In genomic region chr1:222618001-222618879, GRCh38 we compare ENCODE assay signal across 1 cellular context.
TF ChIP-seq lines count a peak whose summit lies in the region.

A gene with protein sequence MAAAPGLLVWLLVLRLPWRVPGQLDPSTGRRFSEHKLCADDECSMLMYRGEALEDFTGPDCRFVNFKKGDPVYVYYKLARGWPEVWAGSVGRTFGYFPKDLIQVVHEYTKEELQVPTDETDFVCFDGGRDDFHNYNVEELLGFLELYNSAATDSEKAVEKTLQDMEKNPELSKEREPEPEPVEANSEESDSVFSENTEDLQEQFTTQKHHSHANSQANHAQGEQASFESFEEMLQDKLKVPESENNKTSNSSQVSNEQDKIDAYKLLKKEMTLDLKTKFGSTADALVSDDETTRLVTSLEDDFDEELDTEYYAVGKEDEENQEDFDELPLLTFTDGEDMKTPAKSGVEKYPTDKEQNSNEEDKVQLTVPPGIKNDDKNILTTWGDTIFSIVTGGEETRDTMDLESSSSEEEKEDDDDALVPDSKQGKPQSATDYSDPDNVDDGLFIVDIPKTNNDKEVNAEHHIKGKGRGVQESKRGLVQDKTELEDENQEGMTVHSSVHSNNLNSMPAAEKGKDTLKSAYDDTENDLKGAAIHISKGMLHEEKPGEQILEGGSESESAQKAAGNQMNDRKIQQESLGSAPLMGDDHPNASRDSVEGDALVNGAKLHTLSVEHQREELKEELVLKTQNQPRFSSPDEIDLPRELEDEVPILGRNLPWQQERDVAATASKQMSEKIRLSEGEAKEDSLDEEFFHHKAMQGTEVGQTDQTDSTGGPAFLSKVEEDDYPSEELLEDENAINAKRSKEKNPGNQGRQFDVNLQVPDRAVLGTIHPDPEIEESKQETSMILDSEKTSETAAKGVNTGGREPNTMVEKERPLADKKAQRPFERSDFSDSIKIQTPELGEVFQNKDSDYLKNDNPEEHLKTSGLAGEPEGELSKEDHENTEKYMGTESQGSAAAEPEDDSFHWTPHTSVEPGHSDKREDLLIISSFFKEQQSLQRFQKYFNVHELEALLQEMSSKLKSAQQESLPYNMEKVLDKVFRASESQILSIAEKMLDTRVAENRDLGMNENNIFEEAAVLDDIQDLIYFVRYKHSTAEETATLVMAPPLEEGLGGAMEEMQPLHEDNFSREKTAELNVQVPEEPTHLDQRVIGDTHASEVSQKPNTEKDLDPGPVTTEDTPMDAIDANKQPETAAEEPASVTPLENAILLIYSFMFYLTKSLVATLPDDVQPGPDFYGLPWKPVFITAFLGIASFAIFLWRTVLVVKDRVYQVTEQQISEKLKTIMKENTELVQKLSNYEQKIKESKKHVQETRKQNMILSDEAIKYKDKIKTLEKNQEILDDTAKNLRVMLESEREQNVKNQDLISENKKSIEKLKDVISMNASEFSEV (N-terminal part only) (plus strand): TSS chr1:222618097. CDS start chr1:222618111, 14 bp downstream.

TF ChIP-seq in K562, 482 proteins besides CTCF, POLR2A, EP300 and RAD21 (continued from another document and continues in another):
- TF ChIP-seq, protein P1, sequence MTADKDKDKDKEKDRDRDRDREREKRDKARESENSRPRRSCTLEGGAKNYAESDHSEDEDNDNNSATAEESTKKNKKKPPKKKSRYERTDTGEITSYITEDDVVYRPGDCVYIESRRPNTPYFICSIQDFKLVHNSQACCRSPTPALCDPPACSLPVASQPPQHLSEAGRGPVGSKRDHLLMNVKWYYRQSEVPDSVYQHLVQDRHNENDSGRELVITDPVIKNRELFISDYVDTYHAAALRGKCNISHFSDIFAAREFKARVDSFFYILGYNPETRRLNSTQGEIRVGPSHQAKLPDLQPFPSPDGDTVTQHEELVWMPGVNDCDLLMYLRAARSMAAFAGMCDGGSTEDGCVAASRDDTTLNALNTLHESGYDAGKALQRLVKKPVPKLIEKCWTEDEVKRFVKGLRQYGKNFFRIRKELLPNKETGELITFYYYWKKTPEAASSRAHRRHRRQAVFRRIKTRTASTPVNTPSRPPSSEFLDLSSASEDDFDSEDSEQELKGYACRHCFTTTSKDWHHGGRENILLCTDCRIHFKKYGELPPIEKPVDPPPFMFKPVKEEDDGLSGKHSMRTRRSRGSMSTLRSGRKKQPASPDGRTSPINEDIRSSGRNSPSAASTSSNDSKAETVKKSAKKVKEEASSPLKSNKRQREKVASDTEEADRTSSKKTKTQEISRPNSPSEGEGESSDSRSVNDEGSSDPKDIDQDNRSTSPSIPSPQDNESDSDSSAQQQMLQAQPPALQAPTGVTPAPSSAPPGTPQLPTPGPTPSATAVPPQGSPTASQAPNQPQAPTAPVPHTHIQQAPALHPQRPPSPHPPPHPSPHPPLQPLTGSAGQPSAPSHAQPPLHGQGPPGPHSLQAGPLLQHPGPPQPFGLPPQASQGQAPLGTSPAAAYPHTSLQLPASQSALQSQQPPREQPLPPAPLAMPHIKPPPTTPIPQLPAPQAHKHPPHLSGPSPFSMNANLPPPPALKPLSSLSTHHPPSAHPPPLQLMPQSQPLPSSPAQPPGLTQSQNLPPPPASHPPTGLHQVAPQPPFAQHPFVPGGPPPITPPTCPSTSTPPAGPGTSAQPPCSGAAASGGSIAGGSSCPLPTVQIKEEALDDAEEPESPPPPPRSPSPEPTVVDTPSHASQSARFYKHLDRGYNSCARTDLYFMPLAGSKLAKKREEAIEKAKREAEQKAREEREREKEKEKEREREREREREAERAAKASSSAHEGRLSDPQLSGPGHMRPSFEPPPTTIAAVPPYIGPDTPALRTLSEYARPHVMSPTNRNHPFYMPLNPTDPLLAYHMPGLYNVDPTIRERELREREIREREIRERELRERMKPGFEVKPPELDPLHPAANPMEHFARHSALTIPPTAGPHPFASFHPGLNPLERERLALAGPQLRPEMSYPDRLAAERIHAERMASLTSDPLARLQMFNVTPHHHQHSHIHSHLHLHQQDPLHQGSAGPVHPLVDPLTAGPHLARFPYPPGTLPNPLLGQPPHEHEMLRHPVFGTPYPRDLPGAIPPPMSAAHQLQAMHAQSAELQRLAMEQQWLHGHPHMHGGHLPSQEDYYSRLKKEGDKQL (CRISPR knock-in tag; IDR thresholded peaks at IDR 0.05; ENCODE audit: borderline replicate concordance): no peak
- no peak for TF ChIP-seq SRSF3 (IDR thresholded peaks at IDR 0.05; ENCODE audit: insufficient read depth, low read length)
- TF ChIP-seq XRCC3 (IDR thresholded peaks at IDR 0.05): no peak
- TF ChIP-seq GATA2 (CRISPR knock-in tag; IDR thresholded peaks at IDR 0.05): no peak
- TF ChIP-seq MAFF (IDR thresholded peaks at IDR 0.05; ENCODE audit: low read length): no peak
- no peak for TF ChIP-seq SMAD3 (CRISPR knock-in tag; conservative IDR thresholded peaks at IDR 0.05)
- peak; percentile 87 to 96 (median 94) for TF ChIP-seq YY1 (IDR thresholded peaks at IDR 0.05; ENCODE audit: borderline replicate concordance in 1 of 3, control insufficient read depth in 1 of 3, extremely low read depth in 1 of 3, insufficient read depth in 3 of 3, insufficient read length in 1 of 3, insufficient replicate concordance in 2 of 3, low read depth in 1 of 3, low read length in 2 of 3)
- TF ChIP-seq E2F3 (CRISPR knock-in tag; IDR thresholded peaks at IDR 0.05): 0 out of 2 replicates have a peak, but pooled peaks have one; percentile 45
- no peak for TF ChIP-seq JUND (IDR thresholded peaks at IDR 0.05; ENCODE audit: borderline replicate concordance, low read depth, low read length)
- TF ChIP-seq JUND (tag; IDR thresholded peaks at IDR 0.05; ENCODE audit: borderline replicate concordance, low read depth, low read length): no peak
- peak; percentile 36; the same call in 1 of the 2 replicates for TF ChIP-seq NFRKB (IDR thresholded peaks at IDR 0.05; ENCODE audit: low read depth)
- TF ChIP-seq TAF7 (tag; IDR thresholded peaks at IDR 0.05): peak; percentile 90
- TF ChIP-seq, protein P2, sequence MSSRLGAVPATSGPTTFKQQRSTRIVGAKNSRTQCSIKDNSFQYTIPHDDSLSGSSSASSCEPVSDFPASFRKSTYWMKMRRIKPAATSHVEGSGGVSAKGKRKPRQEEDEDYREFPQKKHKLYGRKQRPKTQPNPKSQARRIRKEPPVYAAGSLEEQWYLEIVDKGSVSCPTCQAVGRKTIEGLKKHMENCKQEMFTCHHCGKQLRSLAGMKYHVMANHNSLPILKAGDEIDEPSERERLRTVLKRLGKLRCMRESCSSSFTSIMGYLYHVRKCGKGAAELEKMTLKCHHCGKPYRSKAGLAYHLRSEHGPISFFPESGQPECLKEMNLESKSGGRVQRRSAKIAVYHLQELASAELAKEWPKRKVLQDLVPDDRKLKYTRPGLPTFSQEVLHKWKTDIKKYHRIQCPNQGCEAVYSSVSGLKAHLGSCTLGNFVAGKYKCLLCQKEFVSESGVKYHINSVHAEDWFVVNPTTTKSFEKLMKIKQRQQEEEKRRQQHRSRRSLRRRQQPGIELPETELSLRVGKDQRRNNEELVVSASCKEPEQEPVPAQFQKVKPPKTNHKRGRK (tag; IDR thresholded peaks at IDR 0.05): no peak
- TF ChIP-seq, protein P3, sequence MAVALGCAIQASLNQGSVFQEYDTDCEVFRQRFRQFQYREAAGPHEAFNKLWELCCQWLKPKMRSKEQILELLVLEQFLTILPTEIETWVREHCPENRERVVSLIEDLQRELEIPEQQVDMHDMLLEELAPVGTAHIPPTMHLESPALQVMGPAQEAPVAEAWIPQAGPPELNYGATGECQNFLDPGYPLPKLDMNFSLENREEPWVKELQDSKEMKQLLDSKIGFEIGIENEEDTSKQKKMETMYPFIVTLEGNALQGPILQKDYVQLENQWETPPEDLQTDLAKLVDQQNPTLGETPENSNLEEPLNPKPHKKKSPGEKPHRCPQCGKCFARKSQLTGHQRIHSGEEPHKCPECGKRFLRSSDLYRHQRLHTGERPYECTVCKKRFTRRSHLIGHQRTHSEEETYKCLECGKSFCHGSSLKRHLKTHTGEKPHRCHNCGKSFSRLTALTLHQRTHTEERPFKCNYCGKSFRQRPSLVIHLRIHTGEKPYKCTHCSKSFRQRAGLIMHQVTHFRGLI (CRISPR knock-in tag; IDR thresholded peaks at IDR 0.05): no peak
- no peak for TF ChIP-seq EHMT2 (IDR thresholded peaks at IDR 0.05)
- no peak for TF ChIP-seq ZNF274 (IDR thresholded peaks at IDR 0.05; ENCODE audit: borderline replicate concordance, low read depth, low read length)
- TF ChIP-seq RBM25 (IDR thresholded peaks at IDR 0.05; ENCODE audit: low read depth, low read length, severe bottlenecking): no peak
- peak; percentile 87 for TF ChIP-seq POLR2AphosphoS5 (IDR thresholded peaks at IDR 0.05; ENCODE audit: control insufficient read depth, insufficient read depth, low read depth, low read length)
- no peak for TF ChIP-seq MAFG (tag; conservative IDR thresholded peaks at IDR 0.05)
- TF ChIP-seq RBM15 (IDR thresholded peaks at IDR 0.05; ENCODE audit: insufficient read depth, low read length): no peak
- TF ChIP-seq HNRNPL (IDR thresholded peaks at IDR 0.05; ENCODE audit: low read depth, low read length): 0 out of 2 replicates have a peak, but pooled peaks have one; percentile 33
- TF ChIP-seq FOXP4 (CRISPR knock-in tag; IDR thresholded peaks at IDR 0.05; ENCODE audit: borderline replicate concordance): no peak
- no peak for TF ChIP-seq DLX4 (CRISPR knock-in tag; IDR thresholded peaks at IDR 0.05)
- TF ChIP-seq, protein P4, sequence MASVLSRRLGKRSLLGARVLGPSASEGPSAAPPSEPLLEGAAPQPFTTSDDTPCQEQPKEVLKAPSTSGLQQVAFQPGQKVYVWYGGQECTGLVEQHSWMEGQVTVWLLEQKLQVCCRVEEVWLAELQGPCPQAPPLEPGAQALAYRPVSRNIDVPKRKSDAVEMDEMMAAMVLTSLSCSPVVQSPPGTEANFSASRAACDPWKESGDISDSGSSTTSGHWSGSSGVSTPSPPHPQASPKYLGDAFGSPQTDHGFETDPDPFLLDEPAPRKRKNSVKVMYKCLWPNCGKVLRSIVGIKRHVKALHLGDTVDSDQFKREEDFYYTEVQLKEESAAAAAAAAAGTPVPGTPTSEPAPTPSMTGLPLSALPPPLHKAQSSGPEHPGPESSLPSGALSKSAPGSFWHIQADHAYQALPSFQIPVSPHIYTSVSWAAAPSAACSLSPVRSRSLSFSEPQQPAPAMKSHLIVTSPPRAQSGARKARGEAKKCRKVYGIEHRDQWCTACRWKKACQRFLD (CRISPR knock-in tag; IDR thresholded peaks at IDR 0.05): no peak
- no peak for TF ChIP-seq LARP7 (IDR thresholded peaks at IDR 0.05)
- peak; percentile 85 for TF ChIP-seq PHF8 (IDR thresholded peaks at IDR 0.05; ENCODE audit: borderline replicate concordance, low read length)
- no peak for TF ChIP-seq TRIM28 (IDR thresholded peaks at IDR 0.05)
- no peak for TF ChIP-seq BRF2 (IDR thresholded peaks at IDR 0.05; ENCODE audit: borderline replicate concordance, insufficient read depth, insufficient read length)
- no peak for TF ChIP-seq ZNF561 (CRISPR knock-in tag; conservative IDR thresholded peaks at IDR 0.05)
- no peak for TF ChIP-seq EGR1 (conservative IDR thresholded peaks at IDR 0.05)
- 0 out of 2 replicates have a peak, but pooled peaks have one; percentile 49 for TF ChIP-seq ILF3 (IDR thresholded peaks at IDR 0.05; ENCODE audit: borderline replicate concordance)
- TF ChIP-seq ZNF778 (CRISPR knock-in tag; IDR thresholded peaks at IDR 0.05): no peak
- TF ChIP-seq ZNF76 (CRISPR knock-in tag; IDR thresholded peaks at IDR 0.05; ENCODE audit: borderline replicate concordance): 0 out of 2 replicates have a peak, but pooled peaks have one; percentile 53
- TF ChIP-seq ZNF24 (IDR thresholded peaks at IDR 0.05): no peak
- TF ChIP-seq, protein P5, sequence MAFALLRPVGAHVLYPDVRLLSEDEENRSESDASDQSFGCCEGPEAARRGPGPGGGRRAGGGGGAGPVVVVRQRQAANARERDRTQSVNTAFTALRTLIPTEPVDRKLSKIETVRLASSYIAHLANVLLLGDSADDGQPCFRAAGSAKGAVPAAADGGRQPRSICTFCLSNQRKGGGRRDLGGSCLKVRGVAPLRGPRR (CRISPR knock-in tag; IDR thresholded peaks at IDR 0.05): no peak
